Comparison of ENCODE assay signal across 20 cellular contexts in genomic region chr7:41656357-41656756, GRCh38. TPM values are rescaled to one million over a fixed set of nuclear protein-coding genes. Genes with fewer than 3 reads are reported as not detected.
A peak's percentile ranks its signal among the peaks of the same experiment; 100 is the strongest.
DNase-seq lines count a peak whose midpoint lies in the region; ATAC-seq and TF ChIP-seq lines count a peak whose summit lies in the region.
"Had no signal": no experiment of that assay in that cellular context is flagged by ENCODE, and none has a peak within 500 bp of the region (broad histone marks: within the 10 kb centered on the region; RNA-seq: fewer than 3 reads in every experiment).

No MANE protein-coding gene starts in this region.

- H3K27ac ChIP-seq in right atrium auricular region, result no peak overlapping the region
- H3K27ac ChIP-seq: cardiac muscle cell, right lobe of liver, thoracic aorta had no signal

- no peaks in the 10 kb centered on the region for H3K4me1 Mint-ChIP-seq in activated T-cell treated with anti-CD3 and anti-CD28 coated beads, Interleukin-2, amount 50 U/mL, for 72 hours (ENCODE audit: low read depth)
- H3K4me1 Mint-ChIP-seq: endodermal cell, IgD-negative memory B cell had no signal

- no peak overlapping the region for H3K4me3 Mint-ChIP-seq in activated T-cell treated with anti-CD3 and anti-CD28 coated beads, Interleukin-2, amount 50 U/mL, for 72 hours
- H3K4me3 Mint-ChIP-seq: CD4-positive, alpha-beta T cell; endodermal cell had no signal

- intact Hi-C loops in left ventricle myocardium superior (cut with micrococcal nuclease), result no loop called here

- peaks cover 0 to under 1% of the 10 kb centered on the region in 2 donors for H3K9me3 Mint-ChIP-seq in activated T-cell treated with anti-CD3 and anti-CD28 coated beads, Interleukin-2, amount 50 U/mL, for 72 hours
- H3K9me3 Mint-ChIP-seq: CD4-positive, alpha-beta T cell; endodermal cell had no signal

- H3K27me3 Mint-ChIP-seq in activated T-cell treated with anti-CD3 and anti-CD28 coated beads, Interleukin-2, amount 50 U/mL, for 72 hours (ENCODE audit: low read depth), result no peaks in the 10 kb centered on the region
- H3K27me3 Mint-ChIP-seq: CD4-positive, alpha-beta T cell had no signal

- H3K36me3 Mint-ChIP-seq in activated T-cell treated with anti-CD3 and anti-CD28 coated beads, Interleukin-2, amount 50 U/mL, for 72 hours (ENCODE audit: insufficient read depth in 2 of 2), result no peaks in the 10 kb centered on the region
- H3K36me3 Mint-ChIP-seq: IgD-negative memory B cell had no signal

- no peak overlapping the region for H3K27ac Mint-ChIP-seq in activated T-cell treated with anti-CD3 and anti-CD28 coated beads, Interleukin-2, amount 50 U/mL, for 72 hours
- H3K27ac Mint-ChIP-seq: CD4-positive, alpha-beta T cell; endodermal cell; IgD-negative memory B cell had no signal

- H3K4me1 ChIP-seq in right atrium auricular region, result no peaks in the 10 kb centered on the region
- H3K4me1 ChIP-seq: right lobe of liver had no signal

- ATAC-seq in left ventricle myocardium superior (peak; percentile 27), GM18858 (IDR thresholded peaks at IDR 0.05; ENCODE audit: unreplicated experiment) (no peak)
- ATAC-seq in activated T-cell treated with anti-CD3 and anti-CD28 coated beads, Interleukin-2, amount 50 U/mL, for 72 hours (replicated peaks in 1 of 2), result no peak
- ATAC-seq: heart left ventricle, right lobe of liver had no signal

- H3K4me3 ChIP-seq in right atrium auricular region, result no peak overlapping the region
- no peak overlapping the region for H3K4me3 ChIP-seq in fibroblast of the aortic adventitia (ENCODE audit: low read depth, low read length)
- H3K4me3 ChIP-seq: cardiac muscle cell, heart left ventricle, right lobe of liver, thoracic aorta had no signal

- H3K36me3 ChIP-seq in right atrium auricular region, result no peaks in the 10 kb centered on the region
- H3K36me3 ChIP-seq: cardiac muscle cell, heart left ventricle, right lobe of liver, thoracic aorta had no signal

- H3K27me3 ChIP-seq in right atrium auricular region, result no peaks in the 10 kb centered on the region
- H3K27me3 ChIP-seq: cardiac muscle cell, heart left ventricle, right lobe of liver had no signal

- no peak for DNase-seq in left ventricle myocardium superior
- no peak for DNase-seq in right atrium auricular region (ENCODE audit: low spot score)
- DNase-seq in amniotic epithelial cell (ENCODE audit: low read depth), result peak; percentile 70
- peak; percentile 67 for DNase-seq in fibroblast of the aortic adventitia (ENCODE audit: low read depth)
- DNase-seq in activated T-cell treated with anti-CD3 and anti-CD28 coated beads, Interleukin-2, amount 50 U/mL, for 72 hours, result no peak
- DNase-seq in NCI-H2029 treated with DMSO at 0.1 percent for 48 hours (lab: John Stamatoyannopoulos, UW), result no peak
- no peak for DNase-seq in epidermal melanocyte (ENCODE audit: insufficient read length, low spot score)
- DNase-seq: 8988T; activated naive CD4-positive, alpha-beta T cell treated with Interleukin-2 at 50 U/mL for 16 hours; CD4-positive, alpha-beta T cell; endodermal cell; heart left ventricle; NCI-H1105 treated with DMSO at 0.1 percent for 48 hours; right lobe of liver; stimulated activated CD4-positive, alpha-beta T cell treated with anti-CD3 and anti-CD28 coated beads, Interleukin-4, amount 100 ng/mL, for 1 hour had no signal

- TF ChIP-seq CTCF in right atrium auricular region (IDR thresholded peaks at IDR 0.05), result no peak
- TF ChIP-seq CTCF in fibroblast of the aortic adventitia (IDR thresholded peaks at IDR 0.05; ENCODE audit: insufficient read depth, low read length), result no peak

- H3K9me3 ChIP-seq in right atrium auricular region, result no peaks in the 10 kb centered on the region
- H3K9me3 ChIP-seq: heart left ventricle, right lobe of liver, thoracic aorta had no signal

RNA-seq across cellular contexts. Expression of gene INHBA, which starts 46.5 kb away (rescaled TPM):
- 1.5 TPM for total RNA-seq in left ventricle myocardium superior
- 10 to 100 TPM in 1 of 2 donors, 1 to 10 TPM in 1; 4.0 to 22.2 TPM for total RNA-seq in right atrium auricular region
- 14.7 and 20.0 TPM in 2 replicates for total RNA-seq in fibroblast of the aortic adventitia (ENCODE audit: low replicate concordance)
- under 1 TPM; 0.05 to 0.19 TPM for total RNA-seq in activated T-cell treated with anti-CD3 and anti-CD28 coated beads, Interleukin-2, amount 50 U/mL, for 72 hours
- total RNA-seq: CD4-positive, alpha-beta T cell; endodermal cell; T-helper 2 cell treated with Interferon-gamma antibody and Interleukin-4, amounts not matched to agents 100 ng/mL and 5 ng/mL, for 36 hours had no signal

Comparison
In these comparisons a context has a peak if more than half of its experiments do, and no peak if none do; other contexts are left out.
1. DNase-seq: peak in amniotic epithelial cell (single experiment) and fibroblast of the aortic adventitia (single experiment); none in left ventricle myocardium superior (single experiment), right atrium auricular region (single experiment), activated T-cell treated with anti-CD3 and anti-CD28 coated beads, Interleukin-2, amount 50 U/mL, for 72 hours (0 of 2), NCI-H2029 treated with DMSO at 0.1 percent for 48 hours (single experiment) and epidermal melanocyte (single experiment).